ENCODE assay signal across 8 cellular contexts in genomic region chr3:42501681-42502428, GRCh38. TPM values are rescaled to one million over a fixed set of nuclear protein-coding genes. Genes with fewer than 3 reads are reported as not detected.
DNase-seq lines count a peak whose midpoint lies in the region; ATAC-seq and TF ChIP-seq lines count a peak whose summit lies in the region.

No MANE protein-coding gene starts in this region.

- TF ChIP-seq CTCF in GM12872 (IDR thresholded peaks at IDR 0.05; ENCODE audit: insufficient read depth, low read depth, low read length) (peak; percentile 65), PC-9 (conservative IDR thresholded peaks at IDR 0.05) (no peak), ovary (IDR thresholded peaks at IDR 0.05) (peak in 1 of 3 donors; percentile 5), type B pancreatic cell (conservative IDR thresholded peaks at IDR 0.05) (peak; percentile 58)

- H3K9me2 ChIP-seq in PC-9 (ENCODE audit: insufficient read depth), result no peaks in the 10 kb centered on the region

- H2AFZ ChIP-seq in PC-9, result no peak overlapping the region

- H3K36me3 Mint-ChIP-seq in type B pancreatic cell, result no peaks in the 10 kb centered on the region

- peak overlapping the region; percentile 82 for H3K4me2 ChIP-seq in PC-9

- peaks cover 18% of the 10 kb centered on the region for H3F3A ChIP-seq in PC-9 (ENCODE audit: insufficient read depth, low read depth)

- intact Hi-C loops in PC-9 (cut with micrococcal nuclease; ENCODE audit: unreplicated experiment) (loop anchor here (1.0 kb wide), 3 partner anchors 12 to 38 kb away; no protein-coding TSS in a partner anchor), ovary (cut with DNase I) (no loop called here)

- peak in 1 of 2 experiments; percentile 48 for DNase-seq in PC-9
- peak; percentile 54 for DNase-seq in activated gamma-delta T cell treated with Interleukin-2 at 50 U/mL for 16 hours
- peak; percentile 33 for DNase-seq in glomerular visceral epithelial cell (ENCODE audit: extremely low spot score)
- no peak for DNase-seq in ovary
- DNase-seq in type B pancreatic cell (ENCODE audit: extremely low spot score, unreplicated experiment), result peak; percentile 70
- no peak for DNase-seq in H4 (ENCODE audit: low spot score)

- no peaks in the 10 kb centered on the region for H3K9me3 Mint-ChIP-seq in type B pancreatic cell

- H3K27me3 ChIP-seq in PC-9 (ENCODE audit: insufficient read depth, low read depth), result no peaks in the 10 kb centered on the region
- H3K27me3 ChIP-seq in ovary, result no peaks in the 10 kb centered on the region

- H3K27ac Mint-ChIP-seq in type B pancreatic cell, result no peak overlapping the region

- H3K27ac ChIP-seq in PC-9 (no peak overlapping the region), ovary (no peak overlapping the region)

- peak; percentile 18 for ATAC-seq in HG02763 (IDR thresholded peaks at IDR 0.05; ENCODE audit: unreplicated experiment)

- TSS peak; percentile 95 for BruUV-seq in PC-9 (replicated peaks; lab: Mats Ljungman, UMichigan)

- H3K9me3 ChIP-seq in PC-9 (ENCODE audit: insufficient read depth, low read depth) (no peaks in the 10 kb centered on the region), ovary (no peaks in the 10 kb centered on the region)

- peaks cover 13% of the 10 kb centered on the region for H3K79me2 ChIP-seq in PC-9 (ENCODE audit: low read depth)

- H3K4me1 Mint-ChIP-seq in type B pancreatic cell (ENCODE audit: unreplicated experiment), result peaks cover 10% of the 10 kb centered on the region

- POLR2A ChIA-PET in PC-9 (lab: Charles Lee; ENCODE audit: unreplicated experiment), result interaction anchor here (0.6 to 1.2 kb wide), 6 partner anchors 25 to 1496 kb away, joined by 3 to 30 read pairs (median 4); no protein-coding TSS in a partner anchor

- H3K36me3 ChIP-seq in PC-9 (ENCODE audit: low read depth), result no peaks in the 10 kb centered on the region
- H3K36me3 ChIP-seq in ovary, result no peaks in the 10 kb centered on the region

- peaks cover 38% of the 10 kb centered on the region for H3K4me1 ChIP-seq in PC-9 (replicated peaks; ENCODE audit: insufficient read depth)
- H3K4me1 ChIP-seq in ovary (ENCODE audit: insufficient read depth), result peaks cover 4% of the 10 kb centered on the region

- TF ChIP-seq POLR2A in ovary (IDR thresholded peaks at IDR 0.05), result no peak

- CTCF ChIA-PET in PC-9 (lab: Charles Lee), result interaction anchor here (0.5 to 1.3 kb wide), 5 partner anchors 12 to 249 kb away, joined by 3 to 16 read pairs (median 6); no protein-coding TSS in a partner anchor

- H3K27me3 Mint-ChIP-seq in type B pancreatic cell, result peaks cover 70% of the 10 kb centered on the region

- TF ChIP-seq EP300 in ovary (IDR thresholded peaks at IDR 0.05), result no peak

- 0 to 1% (median 1%) methylated on average over 46 of the region's 46 CpGs for WGBS in ovary, 3 donors

- H4K20me1 ChIP-seq in PC-9 (ENCODE audit: insufficient read depth), result no peaks in the 10 kb centered on the region

- H3K4me3 ChIP-seq in PC-9 (peak overlapping the region; percentile 64; the same call in 1 of the 2 replicates), ovary (peak overlapping the region; percentile 29)

- H3K4me3 Mint-ChIP-seq in type B pancreatic cell, result peak overlapping the region; percentile 90

RNA-seq across cellular contexts. Expression of gene VIPR1, which starts 0.6 kb away (rescaled TPM):
- total RNA-seq in PC-9 (2021) (19.7 and 23.9 TPM in 2 replicates), ovary (1 to 10 TPM in 2 of 7 donors, under 1 TPM in 5; 0.12 to 2.0 (median 0.25) TPM), type B pancreatic cell (ENCODE audit: low replicate concordance) (4.7 and 5.6 TPM in 2 replicates)
- 1 to 10 TPM in 1 of 2 donors, under 1 TPM in 1; 0.47 to 2.2 TPM for polyA plus RNA-seq in ovary
- total RNA-seq in H4 (2014; rRNA removed; shearing (Covaris generic)), result not detected in 2 replicates

Comparison
In these comparisons a context has a peak if more than half of its experiments do, and no peak if none do; other contexts are left out.
1. DNase-seq: peak in activated gamma-delta T cell treated with Interleukin-2 at 50 U/mL for 16 hours (single experiment), glomerular visceral epithelial cell (single experiment) and type B pancreatic cell (single experiment); none in ovary (0 of 5) and H4 (single experiment).